Comparison of ENCODE assay signal across 21 cellular contexts in genomic region chr5:75648712-75649111, GRCh38. TPM values are rescaled to one million over a fixed set of nuclear protein-coding genes. Genes with fewer than 3 reads are reported as not detected.
DNase-seq lines count a peak whose midpoint lies in the region; ATAC-seq and TF ChIP-seq lines count a peak whose summit lies in the region.
"Had no signal": no experiment of that assay in that cellular context is flagged by ENCODE, and none has a peak within 500 bp of the region (broad histone marks: within the 10 kb centered on the region; RNA-seq: fewer than 3 reads in every experiment).

No MANE protein-coding gene starts in this region.

- no peaks in the 10 kb centered on the region for H3K36me3 ChIP-seq in CD4-positive, CD25-positive, alpha-beta regulatory T cell (ENCODE audit: control insufficient read depth, insufficient read depth, low read length)
- H3K36me3 ChIP-seq: ovary, uterus had no signal

- H3K4me1 ChIP-seq in CD4-positive, CD25-positive, alpha-beta regulatory T cell (ENCODE audit: control insufficient read depth, insufficient read depth, low read length, poor library complexity, severe bottlenecking) = no peaks in the 10 kb centered on the region
- H3K4me1 ChIP-seq: uterus had no signal

- H3K27me3 ChIP-seq in CD4-positive, CD25-positive, alpha-beta regulatory T cell (ENCODE audit: control insufficient read depth, insufficient read depth, low read length) = no peaks in the 10 kb centered on the region
- H3K27me3 ChIP-seq: ovary, uterus had no signal

- peak in 1 of 3 donors; percentile 62 for DNase-seq in CD4-positive, CD25-positive, alpha-beta regulatory T cell
- DNase-seq in GM13976 (ENCODE audit: low spot score) = peak; percentile 41
- peak; percentile 28 to 41 for DNase-seq in left colon
- no peak for DNase-seq in DMS79 (lab: John Stamatoyannopoulos, UW)
- DNase-seq: activated B cell treated with CpG ODN at 0.5 μM for 24 hours; activated gamma-delta T cell treated with Interleukin-2 at 50 U/mL for 16 hours; CD8-positive, alpha-beta T cell; DND-41; effector memory CD8-positive, alpha-beta T cell; naive thymus-derived CD4-positive, alpha-beta T cell; NCI-H1092; NCI-H524 treated with DMSO at 0.1 percent for 48 hours; ovary; stimulated activated CD4-positive, alpha-beta T cell treated with anti-CD3 and anti-CD28 coated beads, Interleukin-2, amount 100 ng/mL, for 24 hours; substantia nigra; uterus had no signal

- no peak overlapping the region for H3K4me3 ChIP-seq in CD4-positive, CD25-positive, alpha-beta regulatory T cell (ENCODE audit: low read depth, low read length)
- H3K4me3 ChIP-seq: ovary, uterus had no signal

- H3K27me3 Mint-ChIP-seq in CD4-positive, CD25-positive, alpha-beta regulatory T cell = no peaks in the 10 kb centered on the region
- H3K27me3 Mint-ChIP-seq: activated B cell treated with CpG ODN at 0.5 μM for 24 hours; naive thymus-derived CD4-positive, alpha-beta T cell had no signal

- no peak overlapping the region for H3K4me3 Mint-ChIP-seq in CD4-positive, CD25-positive, alpha-beta regulatory T cell
- H3K4me3 Mint-ChIP-seq: activated B cell treated with CpG ODN at 0.5 μM for 24 hours; CD8-positive, alpha-beta T cell; effector memory CD8-positive, alpha-beta T cell; naive thymus-derived CD4-positive, alpha-beta T cell had no signal

- peaks cover 0 to 7% (median 1%) of the 10 kb centered on the region in 7 donors for H3K9me3 Mint-ChIP-seq in CD4-positive, CD25-positive, alpha-beta regulatory T cell
- H3K9me3 Mint-ChIP-seq: activated B cell treated with CpG ODN at 0.5 μM for 24 hours; CD8-positive, alpha-beta T cell; effector memory CD8-positive, alpha-beta T cell had no signal

- no peak overlapping the region for H3K27ac ChIP-seq in CD4-positive, CD25-positive, alpha-beta regulatory T cell (ENCODE audit: insufficient read depth, low read length, poor library complexity, severe bottlenecking)
- H3K27ac ChIP-seq: KMS-11, ovary, uterus had no signal

- ATAC-seq in CD4-positive, CD25-positive, alpha-beta regulatory T cell (ENCODE audit: low read depth in 2 of 2) = no peak
- ATAC-seq in HG03175 (IDR thresholded peaks at IDR 0.05; ENCODE audit: unreplicated experiment) (peak; percentile 50), left colon (peak; percentile 88), GM19452 (IDR thresholded peaks at IDR 0.05; ENCODE audit: unreplicated experiment) (no peak), GM18519 (IDR thresholded peaks at IDR 0.05; ENCODE audit: low FRiP score, unreplicated experiment) (no peak), HG02678 (IDR thresholded peaks at IDR 0.05; ENCODE audit: unreplicated experiment) (no peak)
- ATAC-seq: CD8-positive, alpha-beta T cell; effector memory CD8-positive, alpha-beta T cell; naive thymus-derived CD4-positive, alpha-beta T cell had no signal

- peaks cover 3% of the 10 kb centered on the region for H3K36me3 Mint-ChIP-seq in CD4-positive, CD25-positive, alpha-beta regulatory T cell
- H3K36me3 Mint-ChIP-seq: CD8-positive, alpha-beta T cell had no signal

- no peak for TF ChIP-seq CTCF in GM13976 (IDR thresholded peaks at IDR 0.05; ENCODE audit: borderline replicate concordance, control extremely low read depth, extremely low read depth, insufficient read depth, missing control alignments)

- intact Hi-C loops in left colon (cut with DNase I, micrococcal nuclease) = no loop called here

- no peaks in the 10 kb centered on the region for H3K9me3 ChIP-seq in CD4-positive, CD25-positive, alpha-beta regulatory T cell (ENCODE audit: control insufficient read depth in 2 of 2, low read length in 2 of 2)
- H3K9me3 ChIP-seq: ovary, uterus had no signal

- peaks cover 0 to 6% (median 6%) of the 10 kb centered on the region in 4 donors for H3K4me1 Mint-ChIP-seq in CD4-positive, CD25-positive, alpha-beta regulatory T cell
- H3K4me1 Mint-ChIP-seq: activated B cell treated with CpG ODN at 0.5 μM for 24 hours had no signal

- peak overlapping the region in 2 of 3 donors; percentile 13 to 60 for H3K27ac Mint-ChIP-seq in CD4-positive, CD25-positive, alpha-beta regulatory T cell
- H3K27ac Mint-ChIP-seq: activated B cell treated with CpG ODN at 0.5 μM for 24 hours; CD8-positive, alpha-beta T cell; effector memory CD8-positive, alpha-beta T cell; naive thymus-derived CD4-positive, alpha-beta T cell had no signal

- in situ Hi-C loops in GM13976 (cut with MboI; ENCODE audit: low sequenced_read_pairs, unreplicated experiment) = no loop called here

RNA-seq across cellular contexts. Expression of gene ANKDD1B, which starts 37.5 kb away (rescaled TPM):
- total RNA-seq in CD4-positive, CD25-positive, alpha-beta regulatory T cell = 0.69 TPM
- 1 to 10 TPM; 2.1 to 3.3 (median 2.5) TPM for polyA plus RNA-seq in CD4-positive, CD25-positive, alpha-beta regulatory T cell
- 1 to 10 TPM; 7.1 to 8.6 TPM for total RNA-seq in left colon
- total RNA-seq: CD8-positive, alpha-beta T cell had no signal

Comparison
In these comparisons a context has a peak if more than half of its experiments do, and no peak if none do; other contexts are left out.
1. ATAC-seq: peak in HG03175 (single experiment) and left colon (single experiment); none in CD4-positive, CD25-positive, alpha-beta regulatory T cell (0 of 2), GM19452 (single experiment), GM18519 (single experiment) and HG02678 (single experiment).